8 cellular contexts compared by ENCODE assay signal in genomic region chr1:222618001-222618879, GRCh38. TPM values are rescaled to one million over a fixed set of nuclear protein-coding genes. Genes with fewer than 3 reads are reported as not detected.
A peak's percentile ranks its signal among the peaks of the same experiment; 100 is the strongest.
DNase-seq lines count a peak whose midpoint lies in the region; ATAC-seq and TF ChIP-seq lines count a peak whose summit lies in the region.

MIA3 (plus strand) TSS chr1:222618097; CDS start chr1:222618111, 14 bp downstream.

- H3K79me2 ChIP-seq in Loucy (ENCODE audit: insufficient read depth, low read length), result peaks cover 18% of the 10 kb centered on the region
- peaks cover 37% of the 10 kb centered on the region for H3K79me2 ChIP-seq in hepatocyte

- H2AFZ ChIP-seq in Loucy (ENCODE audit: low read length) (peak within 1 kb of the TSS; percentile 95), hepatocyte (peak within 1 kb of the TSS; percentile 79)

- H4K20me1 ChIP-seq in Loucy (ENCODE audit: insufficient read depth, low read length, poor library complexity, severe bottlenecking) (peaks cover 12% of the 10 kb centered on the region), hepatocyte (ENCODE audit: insufficient read depth, poor library complexity, severe bottlenecking) (no peaks in the 10 kb centered on the region)

- H3F3A ChIP-seq in Loucy (ENCODE audit: low read depth), result no peaks in the 10 kb centered on the region

- H3K27ac ChIP-seq in ascending aorta (peak within 1 kb of the TSS; percentile 82 to 89), hepatocyte (peak within 1 kb of the TSS; percentile 82)

- peak within 1 kb of the TSS; percentile 72 for H3K4me3 ChIP-seq in GM08714 (ENCODE audit: low read length)
- H3K4me3 ChIP-seq in Loucy (ENCODE audit: low read length, poor library complexity, severe bottlenecking), result peak within 1 kb of the TSS; percentile 84
- H3K4me3 ChIP-seq in ascending aorta, result peak within 1 kb of the TSS; percentile 91 to 98
- peak within 1 kb of the TSS; percentile 97 for H3K4me3 ChIP-seq in hepatocyte
- peak within 1 kb of the TSS; percentile 86 for H3K4me3 ChIP-seq in retinal pigment epithelial cell (ENCODE audit: low read length)

- H3K9me2 ChIP-seq in Loucy (replicated peaks; ENCODE audit: low read depth, low read length) (no peaks in the 10 kb centered on the region), hepatocyte (replicated peaks; ENCODE audit: insufficient read depth) (no peaks in the 10 kb centered on the region)

- H3K27me3 ChIP-seq in Loucy (ENCODE audit: insufficient read depth, low read length, poor library complexity, severe bottlenecking), result peaks cover 40% of the 10 kb centered on the region
- no peaks in the 10 kb centered on the region for H3K27me3 ChIP-seq in ascending aorta
- no peaks in the 10 kb centered on the region for H3K27me3 ChIP-seq in hepatocyte

- intact Hi-C loops in ascending aorta (cut with DNase I), result loop anchor here (1.0 to 2.0 kb wide), 2 partner anchors 9 to 27 kb away; no protein-coding TSS in a partner anchor

- DNase-seq in H4 (ENCODE audit: low spot score) (peak; percentile 59), T-helper 17 cell (peak; percentile 31 to 70 (median 33)), ascending aorta (ENCODE audit: low spot score in 2 of 2) (peak; percentile 18 to 90), hepatocyte (ENCODE audit: low spot score) (peak; percentile 89), retinal pigment epithelial cell (ENCODE audit: low read depth) (no peak), NCI-H187 (lab: John Stamatoyannopoulos, UW) (no peak)

- H3K27ac Mint-ChIP-seq in T-helper 17 cell, result peak within 1 kb of the TSS; percentile 94

- H3K9me3 ChIP-seq in Loucy (ENCODE audit: insufficient read depth, low read depth, low read length) (no peaks in the 10 kb centered on the region), T-helper 17 cell (ENCODE audit: control insufficient read depth, low read length, poor library complexity, severe bottlenecking) (no peaks in the 10 kb centered on the region), ascending aorta (no peaks in the 10 kb centered on the region), hepatocyte (ENCODE audit: low read depth) (no peaks in the 10 kb centered on the region)

- H3K27me3 Mint-ChIP-seq in T-helper 17 cell, result peaks cover 28% of the 10 kb centered on the region

- H3K4me2 ChIP-seq in Loucy (ENCODE audit: low read depth, low read length, poor library complexity, severe bottlenecking) (peak within 1 kb of the TSS; percentile 97), hepatocyte (peak within 1 kb of the TSS; percentile 97)

- H3K36me3 Mint-ChIP-seq in T-helper 17 cell (ENCODE audit: low read depth), result peaks cover 6% of the 10 kb centered on the region

- H3K36me3 ChIP-seq in Loucy (ENCODE audit: insufficient read depth, low read length) (no peaks in the 10 kb centered on the region), ascending aorta (peaks cover 11 to 13% of the 10 kb centered on the region in 2 donors), hepatocyte (replicated peaks; ENCODE audit: insufficient read depth, low read depth) (no peaks in the 10 kb centered on the region)

- H3K4me1 ChIP-seq in Loucy (ENCODE audit: insufficient read depth, low read length, poor library complexity, severe bottlenecking) (peaks cover 38% of the 10 kb centered on the region), ascending aorta (no peaks in the 10 kb centered on the region), hepatocyte (ENCODE audit: insufficient read depth) (peaks cover 6% of the 10 kb centered on the region)

- peak within 1 kb of the TSS; percentile 63 for H3K9ac ChIP-seq in Loucy (ENCODE audit: low read depth, low read length, poor library complexity, severe bottlenecking)

- peak within 1 kb of the TSS; percentile 91 for H3K4me3 Mint-ChIP-seq in T-helper 17 cell

- peaks cover 27% of the 10 kb centered on the region for H3K4me1 Mint-ChIP-seq in T-helper 17 cell

- peak; percentile 56 for ATAC-seq in T-helper 17 cell

- 1% methylated on average over 57 of the region's 81 CpGs for WGBS in hepatocyte (ENCODE audit: low lambda C conversion rate, missing lambda C conversion rate)

- TF ChIP-seq CTCF in Loucy (conservative IDR thresholded peaks at IDR 0.05; ENCODE audit: low read length) (no peak), ascending aorta (IDR thresholded peaks at IDR 0.05) (no peak), hepatocyte (IDR thresholded peaks at IDR 0.05; ENCODE audit: poor library complexity) (no peak), retinal pigment epithelial cell (conservative IDR thresholded peaks at IDR 0.05; ENCODE audit: low read depth, low read length) (no peak)

RNA-seq across cellular contexts. Expression of gene MIA3, which starts in this region (rescaled TPM):
- total RNA-seq in H4 (2014; rRNA removed; shearing (Covaris generic)), result 26.5 and 30.9 TPM in 2 replicates
- 100 to 1,000 TPM in 1 of 2 donors, 10 to 100 TPM in 1; 83.2 to 102 TPM for total RNA-seq in T-helper 17 cell
- 22.8 TPM for total RNA-seq in ascending aorta
- total RNA-seq in hepatocyte, result 34.8 and 36.1 TPM in 2 replicates
- polyA plus RNA-seq in hepatocyte, result 31.9 and 36.2 TPM in 2 replicates

Comparison
In these comparisons a context has a peak if more than half of its experiments do, and no peak if none do; other contexts are left out.
1. DNase-seq: peak in H4 (single experiment), T-helper 17 cell (3 of 3), ascending aorta (2 of 2) and hepatocyte (single experiment); none in retinal pigment epithelial cell (single experiment) and NCI-H187 (0 of 2).
2. Peak in every context shown above with its lines, with median percentiles within 50 percentile points of each other: H3K4me3 ChIP-seq.